Comparison of ENCODE assay signal across 9 cellular contexts in genomic region chr2:74334931-74335333, GRCh38. TPM values are rescaled to one million over a fixed set of nuclear protein-coding genes. Genes with fewer than 3 reads are reported as not detected.
DNase-seq lines count a peak whose midpoint lies in the region; ATAC-seq and TF ChIP-seq lines count a peak whose summit lies in the region.
"Had no signal": no experiment of that assay in that cellular context is flagged by ENCODE, and none has a peak within 500 bp of the region (broad histone marks: within the 10 kb centered on the region; RNA-seq: fewer than 3 reads in every experiment).

No MANE protein-coding gene starts in this region.

- H3K9ac ChIP-seq in fibroblast of lung (ENCODE audit: insufficient read depth, low read length): no peak overlapping the region
- no peak overlapping the region for H3K9ac ChIP-seq in neural cell (ENCODE audit: low read length)

- TF ChIP-seq EP300 in neural cell (conservative IDR thresholded peaks at IDR 0.05; ENCODE audit: poor library complexity, severe bottlenecking): no peak

- H3K27me3 ChIP-seq in Panc1 (ENCODE audit: control insufficient read depth, insufficient read depth, low read length) (no peaks in the 10 kb centered on the region; the same call in 1 of the 2 replicates), fibroblast of lung (ENCODE audit: control insufficient read depth, insufficient read depth, low read length) (no peaks in the 10 kb centered on the region), neural cell (ENCODE audit: insufficient read depth, low read depth, low read length) (no peaks in the 10 kb centered on the region)

- no peak overlapping the region for H3K4me3 Mint-ChIP-seq in activated T-cell treated with anti-CD3 and anti-CD28 coated beads, Interleukin-2, amount 50 U/mL, for 4 hours
- H3K4me3 Mint-ChIP-seq: T-helper 1 cell treated with Interleukin-12 subunit alpha and Interleukin-12 subunit beta and Interleukin-4 antibody, amounts not matched to agents 30 μg/mL and 1 μg/mL, for 36 hours had no signal

- H3K4me1 ChIP-seq in Panc1 (ENCODE audit: control insufficient read depth, insufficient read depth, low read length) (no peaks in the 10 kb centered on the region), fibroblast of lung (ENCODE audit: control insufficient read depth, extremely low read depth, insufficient read depth, low read length) (no peaks in the 10 kb centered on the region)

- BruUV-seq in Panc1 (replicated peaks; lab: Mats Ljungman, UMichigan): no TSS peak

- H3K9me3 Mint-ChIP-seq in activated T-cell treated with anti-CD3 and anti-CD28 coated beads, Interleukin-2, amount 50 U/mL, for 4 hours: no peaks in the 10 kb centered on the region
- H3K9me3 Mint-ChIP-seq: T-helper 1 cell treated with Interleukin-12 subunit alpha and Interleukin-12 subunit beta and Interleukin-4 antibody, amounts not matched to agents 30 μg/mL and 1 μg/mL, for 36 hours had no signal

- no peaks in the 10 kb centered on the region for H3K79me2 ChIP-seq in fibroblast of lung (ENCODE audit: control insufficient read depth, insufficient read depth, low read length)
- H3K79me2 ChIP-seq in neural cell (replicated peaks; ENCODE audit: insufficient read depth, low read length): no peaks in the 10 kb centered on the region

- no peaks in the 10 kb centered on the region for H3K9me2 ChIP-seq in neural cell (ENCODE audit: insufficient read depth, low read length)

- POLR2A ChIA-PET in Panc1 (lab: Charles Lee): no interaction called here

- in situ Hi-C loops in Panc1 (cut with HindIII; ENCODE audit: low pct_unique_long_range_greater_than_20kb, low sequenced_read_pairs): no loop called here

- H3K36me3 Mint-ChIP-seq in activated T-cell treated with anti-CD3 and anti-CD28 coated beads, Interleukin-2, amount 50 U/mL, for 4 hours (ENCODE audit: insufficient read depth): peaks cover 9% of the 10 kb centered on the region

- H3K4me3 ChIP-seq in Panc1 (ENCODE audit: low read depth in 2 of 2, low read length in 2 of 2) (no peak overlapping the region), fibroblast of lung (replicated peaks in 1 of 4; ENCODE audit: control extremely low read depth in 1 of 4, insufficient read depth in 1 of 4, low read depth in 3 of 4, low read length in 4 of 4) (no peak overlapping the region), neural cell (ENCODE audit: low read length) (no peak overlapping the region)

- H3K36me3 ChIP-seq in Panc1 (ENCODE audit: control insufficient read depth, insufficient read depth, low read length) (no peaks in the 10 kb centered on the region), fibroblast of lung (ENCODE audit: control insufficient read depth, insufficient read depth, low read length) (no peaks in the 10 kb centered on the region), neural cell (ENCODE audit: insufficient read depth, low read length) (no peaks in the 10 kb centered on the region)

- H4K20me1 ChIP-seq in fibroblast of lung (ENCODE audit: control insufficient read depth, extremely low read depth, insufficient read depth, low read length): no peaks in the 10 kb centered on the region
- H4K20me1 ChIP-seq in neural cell (ENCODE audit: insufficient read depth): no peaks in the 10 kb centered on the region

- peak; percentile 94 for ATAC-seq in Panc1
- peak; percentile 74 to 82 for ATAC-seq in activated T-cell treated with anti-CD3 and anti-CD28 coated beads, Interleukin-2, amount 50 U/mL, for 4 hours
- no peak for ATAC-seq in HG03354 (IDR thresholded peaks at IDR 0.05; ENCODE audit: poor library complexity, severe bottlenecking, unreplicated experiment)

- H2AFZ ChIP-seq in fibroblast of lung (ENCODE audit: low read length) (no peak overlapping the region), neural cell (ENCODE audit: low read depth, low read length) (no peak overlapping the region)

- no peaks in the 10 kb centered on the region for H3K9me3 ChIP-seq in Panc1 (ENCODE audit: control insufficient read depth, insufficient read depth, low read depth, low read length)
- no peaks in the 10 kb centered on the region for H3K9me3 ChIP-seq in fibroblast of lung (ENCODE audit: control insufficient read depth, insufficient read depth, low read depth, low read length)
- H3K9me3 ChIP-seq in neural cell (ENCODE audit: low read length): no peaks in the 10 kb centered on the region

- H3K4me1 Mint-ChIP-seq in activated T-cell treated with anti-CD3 and anti-CD28 coated beads, Interleukin-2, amount 50 U/mL, for 4 hours (ENCODE audit: low read depth): peaks cover 5% of the 10 kb centered on the region

- CTCF ChIA-PET in Panc1 (lab: Charles Lee): interaction anchor here (0.6 to 1.4 kb wide), 11 partner anchors 11 to 729 kb away, joined by 3 to 16 read pairs (median 5); partner anchors contain the start of gene MOB1A

- H3K4me2 ChIP-seq in fibroblast of lung (ENCODE audit: extremely low read depth, insufficient read depth, low read length): no peak overlapping the region
- no peak overlapping the region for H3K4me2 ChIP-seq in neural cell (ENCODE audit: low read length)

- peak; percentile 69 for TF ChIP-seq RAD21 in neural cell (conservative IDR thresholded peaks at IDR 0.05)

- H3K27me3 Mint-ChIP-seq in activated T-cell treated with anti-CD3 and anti-CD28 coated beads, Interleukin-2, amount 50 U/mL, for 4 hours (ENCODE audit: low read depth): no peaks in the 10 kb centered on the region

- intact Hi-C loops in Panc1 (cut with micrococcal nuclease; ENCODE audit: unreplicated experiment): loop anchor here (5.0 kb wide), 1 partner anchor 83 kb away; no protein-coding TSS in a partner anchor

- H3K27ac ChIP-seq in Panc1 (ENCODE audit: low read length) (no peak overlapping the region), fibroblast of lung (ENCODE audit: insufficient read depth, low read length) (no peak overlapping the region), neural cell (ENCODE audit: low read length) (no peak overlapping the region)

- DNase-seq in DMS114 treated with DMSO at 0.1 percent for 48 hours (lab: John Stamatoyannopoulos, UW; ENCODE audit: unreplicated experiment) (peak; percentile 74), HUDEP-2 (lab: John Stamatoyannopoulos, UW; ENCODE audit: unreplicated experiment in 76 of 76) (peak in 56 of 76 experiments; percentile 4 to 72 (median 44)), Panc1 (ENCODE audit: low read depth, low spot score) (peak; percentile 61), fibroblast of lung (ENCODE audit: low read depth in 2 of 2) (peak; percentile 56 to 75)
- peak; percentile 72 for DNase-seq in activated T-cell treated with anti-CD3 and anti-CD28 coated beads, Interleukin-2, amount 50 U/mL, for 4 hours
- DNase-seq in stimulated activated naive CD4-positive, alpha-beta T cell treated with Interleukin-2 at 50 U/mL for 16 hours (lab: John Stamatoyannopoulos, UW): peak; percentile 62

- TF ChIP-seq CTCF in Panc1 (IDR thresholded peaks at IDR 0.05) (peak; percentile 98), fibroblast of lung (conservative IDR thresholded peaks at IDR 0.05 in 1 of 2, IDR thresholded peaks at IDR 0.05 in 1 of 2; ENCODE audit: low read depth in 1 of 2, low read length in 2 of 2) (peak; percentile 94 to 96), neural cell (IDR thresholded peaks at IDR 0.05; ENCODE audit: poor library complexity, severe bottlenecking) (peak; percentile 75)

- no peaks in the 10 kb centered on the region for H3F3A ChIP-seq in neural cell (ENCODE audit: insufficient read depth, low read length, poor library complexity, severe bottlenecking)

TF ChIP-seq in neural cell, 6 proteins besides CTCF, POLR2A, EP300 and RAD21:
- TF ChIP-seq SMC3 (conservative IDR thresholded peaks at IDR 0.05; ENCODE audit: poor library complexity) (peak; percentile 75), MXI1 (conservative IDR thresholded peaks at IDR 0.05; ENCODE audit: poor library complexity, severe bottlenecking) (no peak)

RNA-seq across cellular contexts. Expression of gene SLC4A5, which starts 8.3 kb away (rescaled TPM):
- total RNA-seq in Panc1 (2021; ENCODE audit: unreplicated experiment) (1.2 TPM), fibroblast of lung (under 0.01 and 0.17 TPM in 2 replicates)
- 0.39 TPM for polyA plus RNA-seq in Panc1 (2012; ENCODE audit: insufficient read length)
- total RNA-seq in activated T-cell treated with anti-CD3 and anti-CD28 coated beads, Interleukin-2, amount 50 U/mL, for 4 hours: 1 to 10 TPM; 1.3 to 1.5 (median 1.4) TPM
- polyA plus RNA-seq in fibroblast of lung (0.12 and 0.19 TPM in 2 replicates), neural cell (3.2 and 3.9 TPM in 2 replicates)
- 0.14 and 0.17 TPM in 2 replicates for polyA plus RNA-seq in fibroblast of lung (2012)
- polyA minus RNA-seq in fibroblast of lung (ENCODE audit: low replicate concordance) (2.8 TPM in 1 of 2 replicates, not detected in the other), neural cell (9.0 and 9.7 TPM in 2 replicates)

RNA-seq across cellular contexts. Expression of gene DCTN1, which starts 45.2 kb away (rescaled TPM):
- total RNA-seq in Panc1 (2021; ENCODE audit: unreplicated experiment) (190 TPM), fibroblast of lung (157 and 228 TPM in 2 replicates)
- polyA plus RNA-seq in Panc1 (2012; ENCODE audit: insufficient read length): 225 TPM
- 10 to 100 TPM; 94.4 to 97.7 (median 97.6) TPM for total RNA-seq in activated T-cell treated with anti-CD3 and anti-CD28 coated beads, Interleukin-2, amount 50 U/mL, for 4 hours
- polyA plus RNA-seq in fibroblast of lung (133 and 193 TPM in 2 replicates), neural cell (160 and 183 TPM in 2 replicates)
- polyA plus RNA-seq in fibroblast of lung (2012): 213 and 279 TPM in 2 replicates
- polyA minus RNA-seq in fibroblast of lung (ENCODE audit: low replicate concordance) (562 and 638 TPM in 2 replicates), neural cell (232 and 268 TPM in 2 replicates)
